ENCODE assay signal across 9 cellular contexts in genomic region chr4:106287353-106287969, GRCh38. TPM values are rescaled to one million over a fixed set of nuclear protein-coding genes. Genes with fewer than 3 reads are reported as not detected.
DNase-seq lines count a peak whose midpoint lies in the region; ATAC-seq, FAIRE-seq and TF ChIP-seq lines count a peak whose summit lies in the region.
"Had no signal": no experiment of that assay in that cellular context is flagged by ENCODE, and none has a peak within 500 bp of the region (broad histone marks: within the 10 kb centered on the region; RNA-seq: fewer than 3 reads in every experiment).

No MANE protein-coding gene starts in this region.

- no peak overlapping the region for H2AFZ ChIP-seq in SK-N-SH (ENCODE audit: low read depth)

- H3K27me3 ChIP-seq in SK-N-SH (ENCODE audit: insufficient read depth) (no peaks in the 10 kb centered on the region), SJSA1 (replicated peaks) (no peaks in the 10 kb centered on the region), gastroesophageal sphincter (no peaks in the 10 kb centered on the region)

- POLR2A ChIA-PET in SK-N-SH (lab: Yijun Ruan, JAX): no interaction called here

- no peak for TF ChIP-seq RAD21 in SK-N-SH (IDR thresholded peaks at IDR 0.05; ENCODE audit: low read length)

- ATAC-seq in SK-N-SH treated with all-trans-retinoic acid at 6 μM for 48 hours (peak; percentile 49), HG03439 (IDR thresholded peaks at IDR 0.05; ENCODE audit: unreplicated experiment) (no peak), gastroesophageal sphincter (no peak)

- TF ChIP-seq EP300 in SK-N-SH (IDR thresholded peaks at IDR 0.05; ENCODE audit: borderline replicate concordance in 1 of 2, low read depth in 1 of 2, low read length in 1 of 2): no peak
- no peak for TF ChIP-seq EP300 in gastroesophageal sphincter (IDR thresholded peaks at IDR 0.05)

- no peak overlapping the region for H3K4me2 ChIP-seq in SK-N-SH

- H4K20me1 ChIP-seq in SK-N-SH (ENCODE audit: insufficient read depth): no peaks in the 10 kb centered on the region; the same call in 1 of the 2 replicates

- no peak overlapping the region for H3K9ac ChIP-seq in SK-N-SH

- no peak for TF ChIP-seq POLR2A in gastroesophageal sphincter (IDR thresholded peaks at IDR 0.05)

- DNase-seq in SK-N-SH: no peak
- DNase-seq in SJSA1 (ENCODE audit: low read depth in 1 of 2, low spot score in 2 of 2): peak; percentile 57 to 62
- DNase-seq in hepatic stellate cell (ENCODE audit: low spot score): peak; percentile 37
- peak; percentile 12 for DNase-seq in urothelium cell line (ENCODE audit: low spot score)
- no peak for DNase-seq in iPS-NIHi11 (ENCODE audit: low spot score)

- H3K4me3 ChIP-seq in SK-N-SH (ENCODE audit: low read depth in 2 of 2, low read length in 1 of 2) (no peak overlapping the region), SJSA1 (no peak overlapping the region), gastroesophageal sphincter (no peak overlapping the region)

- H3K9me2 ChIP-seq in SK-N-SH: no peaks in the 10 kb centered on the region

- H3F3A ChIP-seq in SK-N-SH (replicated peaks; ENCODE audit: insufficient read depth): no peaks in the 10 kb centered on the region

- CTCF ChIA-PET in SK-N-SH (lab: Yijun Ruan, JAX): interaction anchor here (0.8 kb wide), 1 partner anchor 59 kb away, joined by 3 read pairs; no protein-coding TSS in a partner anchor

- H3K9me3 ChIP-seq in SK-N-SH (no peaks in the 10 kb centered on the region), SJSA1 (replicated peaks) (no peaks in the 10 kb centered on the region), gastroesophageal sphincter (no peaks in the 10 kb centered on the region)

- FAIRE-seq in urothelium cell line (lab: Jason Lieb, UNC): no peak

- H3K36me3 ChIP-seq in SK-N-SH (replicated peaks in 1 of 2; ENCODE audit: control insufficient read depth in 1 of 2, insufficient read depth in 2 of 2, low read length in 1 of 2) (peaks cover 22 to 23% of the 10 kb centered on the region in 2 experiments), SJSA1 (peaks cover 14% of the 10 kb centered on the region), gastroesophageal sphincter (peaks cover 0 to 45% of the 10 kb centered on the region in 2 donors)

- TF ChIP-seq CTCF in SK-N-SH (IDR thresholded peaks at IDR 0.05) (no peak), gastroesophageal sphincter (IDR thresholded peaks at IDR 0.05) (no peak)

- H3K27ac ChIP-seq in SK-N-SH (ENCODE audit: low read depth in 2 of 2, low read length in 1 of 2) (peak overlapping the region in 1 of 2 experiments; percentile 15; a peak in 1 of 4 replicates), SJSA1 (peak overlapping the region; percentile 62), gastroesophageal sphincter (no peak overlapping the region)
- H3K27ac ChIP-seq: C4-2B had no signal

- H3K4me1 ChIP-seq in SK-N-SH (ENCODE audit: control insufficient read depth in 1 of 2, insufficient read depth in 2 of 2, low read depth in 1 of 2, low read length in 1 of 2): peaks cover 0 to 2% of the 10 kb centered on the region in 2 experiments; a peak in 1 of 4 replicates
- H3K4me1 ChIP-seq in SJSA1 (replicated peaks): peaks cover 11% of the 10 kb centered on the region
- no peaks in the 10 kb centered on the region for H3K4me1 ChIP-seq in gastroesophageal sphincter

- H3K79me2 ChIP-seq in SK-N-SH (ENCODE audit: insufficient read depth): peaks cover 3% of the 10 kb centered on the region; the same call in 1 of the 2 replicates

TF ChIP-seq in SK-N-SH treated with all-trans-retinoic acid at 6 μM for 48 hours, 23 proteins besides CTCF, POLR2A, EP300 and RAD21:
- TF ChIP-seq POU6F1 (CRISPR knock-in tag; IDR thresholded peaks at IDR 0.05; ENCODE audit: borderline replicate concordance, low read depth) (no peak), OSR1 (CRISPR knock-in tag; IDR thresholded peaks at IDR 0.05) (no peak), GLIS3 (CRISPR knock-in tag; IDR thresholded peaks at IDR 0.05) (no peak), ESRRG (CRISPR knock-in tag; IDR thresholded peaks at IDR 0.05) (no peak)

TF ChIP-seq in SK-N-SH, 30 proteins besides CTCF, POLR2A, EP300 and RAD21:
- TF ChIP-seq CHD2 (IDR thresholded peaks at IDR 0.05; ENCODE audit: low read length, partially characterized antibody) (no peak), SIN3A (IDR thresholded peaks at IDR 0.05; ENCODE audit: borderline replicate concordance, low read depth, low read length) (no peak), SMC3 (IDR thresholded peaks at IDR 0.05; ENCODE audit: low read depth, low read length) (no peak), GABPA (IDR thresholded peaks at IDR 0.05; ENCODE audit: low read depth) (no peak), NFIC (IDR thresholded peaks at IDR 0.05; ENCODE audit: borderline replicate concordance) (no peak), EZH2phosphoT487 (IDR thresholded peaks at IDR 0.05; ENCODE audit: borderline replicate concordance, low read depth) (no peak), JUND (IDR thresholded peaks at IDR 0.05) (no peak), FOXJ3 (CRISPR knock-in tag; IDR thresholded peaks at IDR 0.05) (no peak), ZBTB33 (IDR thresholded peaks at IDR 0.05; ENCODE audit: borderline replicate concordance, low read depth) (no peak), ELF1 (IDR thresholded peaks at IDR 0.05) (no peak), YY1 (IDR thresholded peaks at IDR 0.05; ENCODE audit: low read depth) (no peak), RFX5 (IDR thresholded peaks at IDR 0.05; ENCODE audit: low read length) (no peak), MXI1 (IDR thresholded peaks at IDR 0.05; ENCODE audit: low read depth, low read length) (no peak), REST (IDR thresholded peaks at IDR 0.05; ENCODE audit: low read depth, low read length) (no peak), MAX (IDR thresholded peaks at IDR 0.05; ENCODE audit: low read depth) (no peak), USF2 (IDR thresholded peaks at IDR 0.05; ENCODE audit: borderline replicate concordance, low read depth, low read length) (no peak)
TF ChIP-seq in SK-N-SH: peak in this region for 0.

RNA-seq across cellular contexts. Expression of gene TBCK, which starts 28.5 kb away (rescaled TPM):
- polyA plus RNA-seq in SK-N-SH (2012; rRNA removed): 14.6 and 18.0 TPM in 2 replicates
- polyA plus RNA-seq in SK-N-SH (2012; cell fraction: cytosol; rRNA removed): 12.2 and 13.2 TPM in 2 replicates
- polyA plus RNA-seq in SK-N-SH (2012; cell fraction: nucleus; rRNA removed): 52.9 and 55.8 TPM in 2 replicates
- total RNA-seq in SJSA1 (2014; rRNA removed; shearing (Covaris generic)): 16.5 and 22.3 TPM in 2 replicates
- total RNA-seq in gastroesophageal sphincter: 10 to 100 TPM; 18.9 to 42.0 (median 20.9) TPM

RNA-seq across cellular contexts. Expression of gene AIMP1, which starts 28.9 kb away (rescaled TPM):
- 14.0 and 20.4 TPM in 2 replicates for polyA plus RNA-seq in SK-N-SH (2012; rRNA removed)
- polyA plus RNA-seq in SK-N-SH (2012; cell fraction: cytosol; rRNA removed): 25.9 and 37.9 TPM in 2 replicates
- polyA plus RNA-seq in SK-N-SH (2012; cell fraction: nucleus; rRNA removed): 7.4 and 19.6 TPM in 2 replicates
- total RNA-seq in SJSA1 (2014; rRNA removed; shearing (Covaris generic)): 48.2 and 57.0 TPM in 2 replicates
- 10 to 100 TPM; 29.7 to 34.7 (median 33.2) TPM for total RNA-seq in gastroesophageal sphincter

Comparison
In these comparisons a context has a peak if more than half of its experiments do, and no peak if none do; other contexts are left out.
1. DNase-seq: peak in SJSA1 (2 of 2), hepatic stellate cell (single experiment) and urothelium cell line (single experiment); none in SK-N-SH (single experiment) and iPS-NIHi11 (single experiment).